ENCODE assay signal across 14 cellular contexts in genomic region chrX:121254336-121254735, GRCh38.
A peak's percentile ranks its signal among the peaks of the same experiment; 100 is the strongest.
DNase-seq lines count a peak whose midpoint lies in the region; ATAC-seq, FAIRE-seq and TF ChIP-seq lines count a peak whose summit lies in the region.
"Had no signal": no experiment of that assay in that cellular context is flagged by ENCODE, and none has a peak within 500 bp of the region (broad histone marks: within the 10 kb centered on the region; RNA-seq: fewer than 3 reads in every experiment).

No MANE protein-coding gene starts in this region.

- no peak for TF ChIP-seq POLR2A in HepG2 (IDR thresholded peaks at IDR 0.05; ENCODE audit: insufficient read depth in 1 of 2, low read depth in 2 of 2, low read length in 2 of 2)

- TF ChIP-seq CTCF in GM10266 (IDR thresholded peaks at IDR 0.05; ENCODE audit: control insufficient read depth, insufficient read depth, low read depth, missing control alignments) (peak; percentile 24), astrocyte of the spinal cord (IDR thresholded peaks at IDR 0.05; ENCODE audit: low read depth, low read length) (peak; percentile 11), HepG2 (CRISPR knock-in tag; IDR thresholded peaks at IDR 0.05) (peak; percentile 64)

- H3K79me2 ChIP-seq in HepG2 (ENCODE audit: insufficient read depth, low read length), result no peaks in the 10 kb centered on the region

- ATAC-seq in HepG2 (peak; percentile 68), sciatic nerve (no peak)

- peak; percentile 72 for FAIRE-seq in HepG2 (lab: Jason Lieb, UNC)

- H3K4me1 ChIP-seq in HepG2 (ENCODE audit: insufficient read depth, low read length), result no peaks in the 10 kb centered on the region
- H3K4me1 ChIP-seq: adrenal gland had no signal

- DNase-seq in GM10266 (ENCODE audit: extremely low spot score) (peak; percentile 3), astrocyte of the spinal cord (ENCODE audit: low read depth, low spot score) (no peak), HepG2 (ENCODE audit: low spot score) (peak; percentile 5), kidney tubule cell (ENCODE audit: low spot score) (no peak), OCI-M2 (lab: John Stamatoyannopoulos, UW; ENCODE audit: unreplicated experiment) (no peak), sciatic nerve (ENCODE audit: low spot score) (no peak)
- peak; percentile 1 for DNase-seq in Jurkat, Clone E6-1 (ENCODE audit: low read depth, low spot score)
- DNase-seq: activated CD4-positive, CD25-positive, alpha-beta regulatory T cell; activated T-cell treated with anti-CD3 and anti-CD28 coated beads, Interleukin-2, amount 50 U/mL, for 24 hours; adrenal gland; C1 segment of cervical spinal cord; NCI-H1436 treated with DMSO at 0.1 percent for 48 hours; NCI-H774; substantia nigra had no signal

- intact Hi-C loops in HepG2 (cut with micrococcal nuclease; ENCODE audit: unreplicated experiment) (loop anchor here (1.0 kb wide), 1 partner anchor 254 kb away; no protein-coding TSS in a partner anchor), sciatic nerve (cut with DNase I) (no loop called here)

- in situ Hi-C loops in astrocyte of the spinal cord (cut with HindIII; ENCODE audit: low sequenced_read_pairs), result no loop called here
- in situ Hi-C loops in HepG2 (cut with HindIII; ENCODE audit: extremely low pct_ligation_motif_present, low pct_unique_long_range_greater_than_20kb), result no loop called here

- H3K4me3 ChIP-seq in Jurkat, Clone E6-1 (ENCODE audit: low read length), result no peak overlapping the region
- H3K4me3 ChIP-seq in astrocyte of the spinal cord (ENCODE audit: low read depth, low read length) (no peak overlapping the region), HepG2 (replicated peaks in 1 of 3; ENCODE audit: insufficient read depth in 1 of 3, low read depth in 2 of 3, low read length in 3 of 3) (no peak overlapping the region)
- H3K4me3 ChIP-seq: adrenal gland had no signal

- H4K20me1 ChIP-seq in HepG2 (ENCODE audit: insufficient read depth, low read length), result no peaks in the 10 kb centered on the region

- TF ChIP-seq RAD21 in HepG2 (CRISPR knock-in tag; IDR thresholded peaks at IDR 0.05), result peak; percentile 17; the same call in 1 of the 2 replicates

- CTCF ChIA-PET in HepG2 (lab: Yijun Ruan, JAX; ENCODE audit: low intra/inter-chr PET ratio, low total read pairs), result interaction anchor here (1.5 kb wide), 1 partner anchor 254 kb away, joined by 3 read pairs; no protein-coding TSS in a partner anchor

- H2AFZ ChIP-seq in HepG2 (ENCODE audit: low read length), result no peak overlapping the region

- TF ChIP-seq EP300 in HepG2 (IDR thresholded peaks at IDR 0.05; ENCODE audit: low read depth in 2 of 2, low read length in 2 of 2), result no peak
- no peak for TF ChIP-seq EP300 in HepG2 (CRISPR knock-in tag; IDR thresholded peaks at IDR 0.05; ENCODE audit: borderline replicate concordance)

- H3K27me3 ChIP-seq in HepG2 (ENCODE audit: control insufficient read depth in 1 of 2, insufficient read depth in 2 of 2, low read length in 2 of 2), result no peaks in the 10 kb centered on the region
- H3K27me3 ChIP-seq: adrenal gland had no signal

- H3K4me2 ChIP-seq in HepG2 (ENCODE audit: low read depth, low read length), result peak overlapping the region; percentile 36; the same call in 1 of the 2 replicates

- H3K9ac ChIP-seq in HepG2 (ENCODE audit: insufficient read depth, low read depth, low read length), result no peak overlapping the region

- no peaks in the 10 kb centered on the region for H3K36me3 ChIP-seq in HepG2 (replicated peaks in 1 of 2; ENCODE audit: control insufficient read depth in 1 of 2, insufficient read depth in 2 of 2, low read length in 2 of 2)
- H3K36me3 ChIP-seq: adrenal gland had no signal

- no TSS peak for BruUV-seq in HepG2 (replicated peaks; lab: Mats Ljungman, UMichigan)

- 36% methylated on average over 3 of the region's 4 CpGs for whole genome bisulfite sequencing in HepG2 (ENCODE audit: low lambda C conversion rate)

- POLR2A ChIA-PET in HepG2 (lab: Yijun Ruan, JAX), result interaction anchor here (1.0 kb wide), 1 partner anchor 245 kb away, joined by 3 read pairs; no protein-coding TSS in a partner anchor

- no peaks in the 10 kb centered on the region for H3K9me3 ChIP-seq in HepG2 (ENCODE audit: low read length)
- H3K9me3 ChIP-seq: adrenal gland had no signal

- H3K27ac ChIP-seq in HepG2 (ENCODE audit: extremely low read length, insufficient read depth, low read length), result no peak overlapping the region
- H3K27ac ChIP-seq: adrenal gland had no signal

TF ChIP-seq in HepG2, 621 proteins besides CTCF, POLR2A, EP300 and RAD21:
- no peak for TF ChIP-seq RFX1 (IDR thresholded peaks at IDR 0.05)
- no peak for TF ChIP-seq ZBTB1 (CRISPR knock-in tag; IDR thresholded peaks at IDR 0.05; ENCODE audit: borderline replicate concordance)
- no peak for TF ChIP-seq POLR2AphosphoS5 (IDR thresholded peaks at IDR 0.05; ENCODE audit: low read depth, low read length)
- peak; percentile 63 for TF ChIP-seq STAG1 (CRISPR knock-in tag; IDR thresholded peaks at IDR 0.05)
- TF ChIP-seq SMC3 (IDR thresholded peaks at IDR 0.05; ENCODE audit: low read length), result peak; percentile 25; the same call in 1 of the 2 replicates
- TF ChIP-seq NFAT5 (CRISPR knock-in tag; IDR thresholded peaks at IDR 0.05), result no peak
- TF ChIP-seq RXRA (CRISPR knock-in tag; IDR thresholded peaks at IDR 0.05), result no peak

Comparison
In these comparisons a context has a peak if more than half of its experiments do, and no peak if none do; other contexts are left out.
1. DNase-seq: peak in GM10266 (single experiment), Jurkat, Clone E6-1 (single experiment) and HepG2 (single experiment); none in astrocyte of the spinal cord (single experiment), kidney tubule cell (single experiment), OCI-M2 (single experiment) and sciatic nerve (single experiment).
2. CTCF ChIP-seq: peak in every context shown above with its lines; median percentile 64 in HepG2; 24 in GM10266; 11 in astrocyte of the spinal cord.